In genomic region chr2:170248574-170249393, GRCh38 we compare ENCODE assay signal across 22 cellular contexts.
"Had no signal": no experiment of that assay in that cellular context is flagged by ENCODE, and none has a peak within 500 bp of the region (broad histone marks: within the 10 kb centered on the region; RNA-seq: fewer than 3 reads in every experiment).

No MANE protein-coding gene starts in this region.

- H3K27ac ChIP-seq: left lung, lower lobe of right lung, ovary, right atrium auricular region, right lobe of liver, suprapubic skin, tibial nerve, uterus had no signal

- H3K4me3 ChIP-seq: left lung, lower lobe of right lung, ovary, right atrium auricular region, right lobe of liver, suprapubic skin, tibial nerve, uterus had no signal

- FAIRE-seq: islet of Langerhans, kidney had no signal

- H3K4me1 ChIP-seq: left lung, lower lobe of right lung, right atrium auricular region, right lobe of liver, suprapubic skin, tibial nerve, uterus had no signal

- DNase-seq: hypothalamus; immature natural killer cell; kidney; left colon; left lung; lower lobe of right lung; mesenchymal stem cell; naive thymus-derived CD4-positive, alpha-beta T cell; ovary; right lobe of liver; stimulated activated CD4-positive, alpha-beta T cell treated with anti-CD3 and anti-CD28 coated beads, Interleukin-12 subunit alpha, Interleukin-12 subunit beta, amount 100 ng/mL, for 4 hours; stimulated activated CD4-positive, alpha-beta T cell treated with anti-CD3 and anti-CD28 coated beads, Interleukin-15, amount 100 ng/mL, for 24 hours; stimulated activated CD4-positive, alpha-beta T cell treated with anti-CD3 and anti-CD28 coated beads, Interleukin-2, amount 100 ng/mL, for 24 hours; stimulated activated CD4-positive, alpha-beta T cell treated with anti-CD3 and anti-CD28 coated beads, Interleukin-4, amount 100 ng/mL, for 24 hours; stimulated activated naive CD4-positive, alpha-beta T cell; uterus had no signal

- H3K9me3 ChIP-seq: left lung, lower lobe of right lung, ovary, right atrium auricular region, right lobe of liver, suprapubic skin, tibial nerve, uterus had no signal

- H3K36me3 ChIP-seq: left lung, lower lobe of right lung, ovary, right atrium auricular region, right lobe of liver, suprapubic skin, tibial nerve, uterus had no signal

- H3K27me3 ChIP-seq: left lung, ovary, right atrium auricular region, suprapubic skin, tibial nerve, uterus had no signal

- ATAC-seq: left colon; left lung; lower lobe of right lung; naive thymus-derived CD4-positive, alpha-beta T cell; natural killer cell treated with Interleukin-12 subunit alpha and Interleukin-12 subunit beta and Interleukin-15 and Interleukin-18, amount 100 ng/mL, for 72 hours; right lobe of liver; stimulated activated effector memory CD8-positive, alpha-beta T cell treated with anti-CD3 and anti-CD28 coated beads, Interleukin-12 subunit alpha, Interleukin-12 subunit beta, amount 100 ng/mL, for 72 hours had no signal
